ENCODE assay signal across 13 cellular contexts in the genomic region with DNA sequence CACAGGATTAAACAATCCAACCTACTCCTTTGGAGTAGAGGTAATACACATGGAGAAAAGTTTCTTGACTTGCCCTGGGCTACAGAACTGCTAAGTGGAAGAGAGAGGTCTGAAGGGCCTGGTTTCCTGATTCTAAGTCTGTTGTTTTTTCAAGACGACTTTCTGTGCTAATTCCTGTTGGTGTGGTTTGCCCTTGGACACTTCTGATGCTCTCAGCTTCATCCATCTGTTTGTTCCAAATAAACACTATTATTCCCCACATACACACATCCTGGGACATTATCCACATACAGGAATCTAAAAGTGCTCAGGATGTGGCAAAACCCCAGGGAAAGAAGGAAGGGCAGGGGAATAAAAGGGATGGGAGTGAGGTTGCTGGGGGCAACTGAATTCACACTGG.
DNase-seq lines count a peak whose midpoint lies in the region; ATAC-seq, FAIRE-seq and TF ChIP-seq lines count a peak whose summit lies in the region.
"Had no signal": no experiment of that assay in that cellular context is flagged by ENCODE, and none has a peak within 500 bp of the region (broad histone marks: within the 10 kb centered on the region; RNA-seq: fewer than 3 reads in every experiment).

No MANE protein-coding gene starts in this region.

- H3K4me1 ChIP-seq in sigmoid colon, result peaks cover 0 to 32% (median 11%) of the 10 kb centered on the region in 4 donors

- FAIRE-seq in GM19239 (lab: Jason Lieb, UNC) (peak; percentile 8), D721Med (lab: Jason Lieb, UNC) (no peak)

- peak; percentile 5 for ATAC-seq in esophagus mucosa
- no peak for ATAC-seq in HG02885 (IDR thresholded peaks at IDR 0.05; ENCODE audit: poor library complexity, unreplicated experiment)
- ATAC-seq in GM21576 (IDR thresholded peaks at IDR 0.05; ENCODE audit: unreplicated experiment), result no peak

- intact Hi-C loops in sigmoid colon (cut with DNase I), result loop anchor here (10.0 kb wide), 1 partner anchor 396 kb away; the partner anchor contains the start of gene TBL1XR1

- H3K27me3 ChIP-seq in sigmoid colon, result no peaks in the 10 kb centered on the region
- H3K27me3 ChIP-seq: right atrium auricular region had no signal

- no peak for DNase-seq in GM19239 (ENCODE audit: insufficient read length, low spot score)
- DNase-seq in sigmoid colon, result no peak
- DNase-seq in D721Med (ENCODE audit: insufficient read length, low spot score), result no peak
- no peak for DNase-seq in activated naive CD4-positive, alpha-beta T cell (lab: John Stamatoyannopoulos, UW)
- DNase-seq: activated T-cell treated with anti-CD3 and anti-CD28 coated beads for 4 hours; effector CD8-positive, alpha-beta T cell; kidney glomerular epithelial cell; NCI-H345 had no signal

- no peak for TF ChIP-seq POLR2A in sigmoid colon (IDR thresholded peaks at IDR 0.05)

- H3K27ac ChIP-seq in VCaP (peak overlapping the region; percentile 57), sigmoid colon (peak overlapping the region; percentile 10 to 81 (median 36))

- no peak for TF ChIP-seq EP300 in sigmoid colon (IDR thresholded peaks at IDR 0.05)

- TF ChIP-seq CTCF in VCaP (conservative IDR thresholded peaks at IDR 0.05) (no peak), sigmoid colon (IDR thresholded peaks at IDR 0.05) (no peak), D721Med (IDR thresholded peaks at IDR 0.05; ENCODE audit: insufficient read depth, missing control alignments) (no peak)

- no peaks in the 10 kb centered on the region for H3K36me3 ChIP-seq in sigmoid colon
- H3K36me3 ChIP-seq: right atrium auricular region had no signal

- no peak overlapping the region for H3K4me3 ChIP-seq in sigmoid colon
- H3K4me3 ChIP-seq: right atrium auricular region had no signal

- no peaks in the 10 kb centered on the region for H3K9me3 ChIP-seq in sigmoid colon

- 46 to 67% methylated on average over 1 of the region's 1 CpG for WGBS in sigmoid colon, 2 donors
